ENCODE assay signal across 14 cellular contexts in genomic region chr7:74324499-74325229, GRCh38. TPM values are rescaled to one million over a fixed set of nuclear protein-coding genes. Genes with fewer than 3 reads are reported as not detected.
A peak's percentile ranks its signal among the peaks of the same experiment; 100 is the strongest.
DNase-seq lines count a peak whose midpoint lies in the region; ATAC-seq, FAIRE-seq and TF ChIP-seq lines count a peak whose summit lies in the region.
"Had no signal": no experiment of that assay in that cellular context is flagged by ENCODE, and none has a peak within 500 bp of the region (broad histone marks: within the 10 kb centered on the region; RNA-seq: fewer than 3 reads in every experiment).

No MANE protein-coding gene starts in this region.

- H3K27me3 Mint-ChIP-seq in WTC11 (ENCODE audit: low read depth): no peaks in the 10 kb centered on the region
- H3K27me3 Mint-ChIP-seq: CD4-positive, CD25-positive, alpha-beta regulatory T cell had no signal

- WGBS in H1 (ENCODE audit: extremely low coverage in 1 of 2, insufficient coverage in 1 of 2, insufficient read length in 1 of 2, insufficient replicate concordance in 2 of 2, low coverage in 1 of 2, low lambda C conversion rate in 2 of 2, missing lambda C conversion rate in 1 of 2), 2 experiments: 89% methylated on average over 11 of the region's 13 CpGs; no CpG with 5 or more reads in 1 of the 2 experiments
- 46% methylated on average over 13 of the region's 13 CpGs; no CpG with 5 or more reads in 1 of the 2 donors for WGBS in transverse colon (ENCODE audit: low coverage in 1 of 2), 2 donors
- WGBS in thyroid gland, 2 donors: 59 to 68% methylated on average over 9 to 13 of the region's 13 CpGs
- 76 to 87% (median 86%) methylated on average over 12 to 13 of the region's 13 CpGs for WGBS in spleen, 5 donors

- H3K23ac ChIP-seq in H1 (ENCODE audit: insufficient read length): no peak overlapping the region

- H4K5ac ChIP-seq in H1 (ENCODE audit: insufficient read length, low read depth, low read length): no peak overlapping the region

- H2BK120ac ChIP-seq in H1 (replicated peaks; ENCODE audit: low read depth, low read length): no peak overlapping the region

- H3K4ac ChIP-seq in H1 (replicated peaks; ENCODE audit: insufficient read length, low read depth, low read length): no peak overlapping the region

- in situ Hi-C loops in transverse colon (cut with MboI; ENCODE audit: low pct_ligation_motif_present in 1 of 4, low pct_unique_long_range_greater_than_20kb in 1 of 4, low sequenced_read_pairs in 3 of 4): no loop called here

- H2BK20ac ChIP-seq in H1 (ENCODE audit: low read length): no peak overlapping the region

- peaks cover 0 to 1% of the 10 kb centered on the region in 2 experiments for H4K20me1 ChIP-seq in H1 (replicated peaks in 1 of 2; ENCODE audit: control insufficient read depth in 1 of 2, insufficient read depth in 2 of 2, low read length in 2 of 2)

- H3K23me2 ChIP-seq in H1 (ENCODE audit: low read depth, low read length): no peaks in the 10 kb centered on the region

- POLR2A ChIA-PET in WTC11 (lab: Charles Lee) (no interaction called here), H1 (lab: Charles Lee; ENCODE audit: partially characterized antibody) (interaction anchor here (1.4 kb wide), 1 partner anchor 40 kb away, joined by 4 read pairs; no protein-coding TSS in a partner anchor)

- H3K4me1 ChIP-seq in H1 (replicated peaks in 1 of 4; ENCODE audit: control insufficient read depth in 3 of 4, insufficient read depth in 4 of 4, low read length in 3 of 4) (peaks cover 0 to 6% (median 2%) of the 10 kb centered on the region in 4 experiments; a peak in 2 of 7 replicates), mucosa of stomach (ENCODE audit: control insufficient read depth, insufficient read depth, low read length) (peaks cover 20% of the 10 kb centered on the region), transverse colon (peaks cover 10 to 23% (median 16%) of the 10 kb centered on the region in 4 donors), thyroid gland (no peaks in the 10 kb centered on the region), spleen (peaks cover 0 to 6% (median 0%) of the 10 kb centered on the region in 6 donors)
- H3K4me1 ChIP-seq: testis had no signal

- intact Hi-C loops in transverse colon (cut with DNase I; ENCODE audit: low total_unique reads): no loop called here
- intact Hi-C loops in thyroid gland (cut with DNase I): no loop called here
- intact Hi-C loops in spleen (cut with DNase I; ENCODE audit: low total_unique reads): no loop called here

- peaks cover 9% of the 10 kb centered on the region for H3K4me1 Mint-ChIP-seq in WTC11

- H3K27me3 ChIP-seq in H1 (replicated peaks in 1 of 4; ENCODE audit: control insufficient read depth in 3 of 4, extremely low read depth in 1 of 4, insufficient read depth in 3 of 4, low read length in 3 of 4): no peaks in the 10 kb centered on the region
- H3K27me3 ChIP-seq in mucosa of stomach (ENCODE audit: control insufficient read depth, insufficient read depth, low read length): no peaks in the 10 kb centered on the region
- no peaks in the 10 kb centered on the region for H3K27me3 ChIP-seq in transverse colon
- H3K27me3 ChIP-seq in thyroid gland: no peaks in the 10 kb centered on the region
- H3K27me3 ChIP-seq in spleen (replicated peaks in 1 of 7): no peaks in the 10 kb centered on the region
- H3K27me3 ChIP-seq: testis had no signal

- H3K27ac ChIP-seq in H1 (ENCODE audit: low read depth, low read length): 0 out of 2 replicates have a peak overlapping the region, but pooled peaks have one; percentile 15
- peak overlapping the region; percentile 30 to 67 (median 64) for H3K27ac ChIP-seq in transverse colon
- H3K27ac ChIP-seq in thyroid gland: no peak overlapping the region
- no peak overlapping the region for H3K27ac ChIP-seq in spleen
- H3K27ac ChIP-seq: testis had no signal

- peaks cover 9% of the 10 kb centered on the region for H3K79me1 ChIP-seq in H1 (ENCODE audit: low read depth, low read length)

- no peak overlapping the region for H2BK12ac ChIP-seq in H1 (ENCODE audit: low read depth, low read length)

- no peak overlapping the region for H2AFZ ChIP-seq in H1 (ENCODE audit: low read length)

- CTCF ChIA-PET in WTC11 (lab: Charles Lee): interaction anchor here (1.2 kb wide), 1 partner anchor 77 kb away, joined by 3 read pairs; no protein-coding TSS in a partner anchor
- CTCF ChIA-PET in H1 (lab: Charles Lee; ENCODE audit: partially characterized antibody): interaction anchor here (1.2 kb wide), 1 partner anchor 70 kb away, joined by 3 read pairs; no protein-coding TSS in a partner anchor

- TF ChIP-seq POLR2A in H1 (IDR thresholded peaks at IDR 0.05; ENCODE audit: control extremely low read depth in 1 of 2, low read depth in 2 of 2, low read length in 2 of 2) (no peak), transverse colon (IDR thresholded peaks at IDR 0.05) (no peak), thyroid gland (IDR thresholded peaks at IDR 0.05) (no peak), spleen (IDR thresholded peaks at IDR 0.05) (no peak)

- no peak overlapping the region for H3K14ac ChIP-seq in H1 (ENCODE audit: insufficient read length)

- H3K56ac ChIP-seq in H1 (replicated peaks; ENCODE audit: insufficient read length, low read depth, low read length): no peak overlapping the region

- no peak for ATAC-seq in WTC11
- ATAC-seq: activated T-cell treated with anti-CD3 and anti-CD28 coated beads, Interleukin-2, amount 50 U/mL, for 72 hours had no signal

- no peak for DNase-seq in WTC11 (ENCODE audit: low spot score)
- DNase-seq in H1 (ENCODE audit: low read depth in 1 of 2, low spot score in 2 of 2): no peak
- peak; percentile 23 for DNase-seq in transverse colon
- DNase-seq in thyroid gland: no peak
- DNase-seq in spleen: no peak
- DNase-seq in NCI-H2227 treated with DMSO at 0.1 percent for 48 hours (lab: John Stamatoyannopoulos, UW): no peak
- DNase-seq: activated CD4-positive, alpha-beta T cell treated with anti-CD3 and anti-CD28 coated beads, Interleukin-2, amount 50 U/mL, for 4 hours; activated T-cell treated with anti-CD3 and anti-CD28 coated beads, Interleukin-2, amount 50 U/mL, for 72 hours; CD4-positive, CD25-positive, alpha-beta regulatory T cell; GDM1; mammary epithelial cell; MV-4-11; testis had no signal

- no peaks in the 10 kb centered on the region for H3K9me3 ChIP-seq in H1 (ENCODE audit: insufficient read depth in 2 of 2, low read depth in 1 of 2, low read length in 1 of 2)
- H3K9me3 ChIP-seq in mucosa of stomach (ENCODE audit: control insufficient read depth, low read length): no peaks in the 10 kb centered on the region
- no peaks in the 10 kb centered on the region for H3K9me3 ChIP-seq in transverse colon
- H3K9me3 ChIP-seq in thyroid gland: no peaks in the 10 kb centered on the region
- H3K9me3 ChIP-seq in spleen: no peaks in the 10 kb centered on the region
- H3K9me3 ChIP-seq: testis had no signal

- no peak overlapping the region; the same call in 1 of the 2 replicates for H4K8ac ChIP-seq in H1 (ENCODE audit: extremely low read depth, insufficient read depth, low read length)

- no peak for TF ChIP-seq CTCF in WTC11 (IDR thresholded peaks at IDR 0.05)
- TF ChIP-seq CTCF in H1 (IDR thresholded peaks at IDR 0.05; ENCODE audit: control extremely low read depth in 1 of 3, insufficient read depth in 1 of 3, low read depth in 1 of 3, low read length in 3 of 3): no peak
- TF ChIP-seq CTCF in transverse colon (IDR thresholded peaks at IDR 0.05): no peak
- no peak for TF ChIP-seq CTCF in thyroid gland (IDR thresholded peaks at IDR 0.05)
- no peak for TF ChIP-seq CTCF in spleen (IDR thresholded peaks at IDR 0.05 in 8 of 11, conservative IDR thresholded peaks at IDR 0.05 in 3 of 11)

- TF ChIP-seq EP300 in H1 (IDR thresholded peaks at IDR 0.05; ENCODE audit: borderline replicate concordance in 1 of 2, low read depth in 2 of 2, low read length in 2 of 2) (no peak), transverse colon (IDR thresholded peaks at IDR 0.05; ENCODE audit: low read depth) (no peak)

- FAIRE-seq in H1 (lab: Jason Lieb, UNC): no peak

- H2BK5ac ChIP-seq in H1 (ENCODE audit: low read depth, low read length): no peak overlapping the region

- H3K79me2 ChIP-seq in H1 (ENCODE audit: control insufficient read depth in 1 of 2, insufficient read depth in 2 of 2, low read length in 2 of 2): no peaks in the 10 kb centered on the region

- H2BK15ac ChIP-seq in H1 (ENCODE audit: low read length): no peak overlapping the region

- H3K27ac Mint-ChIP-seq in WTC11: peak overlapping the region; percentile 90
- H3K27ac Mint-ChIP-seq: activated T-cell treated with anti-CD3 and anti-CD28 coated beads, Interleukin-2, amount 50 U/mL, for 72 hours; CD4-positive, CD25-positive, alpha-beta regulatory T cell had no signal

- H3K36me3 ChIP-seq in H1 (ENCODE audit: control insufficient read depth in 2 of 4, insufficient read depth in 4 of 4, low read length in 3 of 4): no peaks in the 10 kb centered on the region; a peak in 1 of 8 replicates
- H3K36me3 ChIP-seq in mucosa of stomach (ENCODE audit: control insufficient read depth, insufficient read depth, low read length): no peaks in the 10 kb centered on the region
- peaks cover 0 to 10% (median 0%) of the 10 kb centered on the region in 4 donors for H3K36me3 ChIP-seq in transverse colon
- no peaks in the 10 kb centered on the region for H3K36me3 ChIP-seq in thyroid gland
- H3K36me3 ChIP-seq in spleen: peaks cover 0 to 33% (median 0%) of the 10 kb centered on the region in 6 donors

- peaks cover 5% of the 10 kb centered on the region for H3K36me3 Mint-ChIP-seq in WTC11
- H3K36me3 Mint-ChIP-seq: CD4-positive, CD25-positive, alpha-beta regulatory T cell had no signal

- TF ChIP-seq RAD21 in H1 (IDR thresholded peaks at IDR 0.05 in 1 of 2, conservative IDR thresholded peaks at IDR 0.05 in 1 of 2; ENCODE audit: low read depth in 2 of 2, low read length in 2 of 2): no peak

- no peak overlapping the region for H4K91ac ChIP-seq in H1 (replicated peaks; ENCODE audit: insufficient read length, low read length)

- H3K9ac ChIP-seq in H1 (replicated peaks in 1 of 4; ENCODE audit: extremely low read depth in 1 of 4, low read depth in 3 of 4, low read length in 3 of 4) (no peak overlapping the region), mucosa of stomach (ENCODE audit: low read length) (no peak overlapping the region)

- H3K4me2 ChIP-seq in H1 (ENCODE audit: insufficient read depth in 1 of 2, low read depth in 2 of 2, low read length in 2 of 2): no peak overlapping the region

- no peak overlapping the region for H3K18ac ChIP-seq in H1 (ENCODE audit: extremely low read depth, low read length)

- no peak overlapping the region for H3K4me3 Mint-ChIP-seq in WTC11
- H3K4me3 Mint-ChIP-seq: activated T-cell treated with anti-CD3 and anti-CD28 coated beads, Interleukin-2, amount 50 U/mL, for 72 hours; CD4-positive, CD25-positive, alpha-beta regulatory T cell had no signal

- H3K4me3 ChIP-seq in H1 (ENCODE audit: extremely low read depth in 1 of 4, insufficient read depth in 2 of 4, low read depth in 3 of 4, low read length in 4 of 4): no peak overlapping the region
- peak overlapping the region; percentile 8 for H3K4me3 ChIP-seq in mucosa of stomach (ENCODE audit: low read length)
- H3K4me3 ChIP-seq in transverse colon: no peak overlapping the region
- H3K4me3 ChIP-seq in thyroid gland (replicated peaks in 1 of 3): no peak overlapping the region
- no peak overlapping the region for H3K4me3 ChIP-seq in spleen
- H3K4me3 ChIP-seq: testis had no signal

- no peaks in the 10 kb centered on the region for H3K9me3 Mint-ChIP-seq in WTC11
- H3K9me3 Mint-ChIP-seq: activated T-cell treated with anti-CD3 and anti-CD28 coated beads, Interleukin-2, amount 50 U/mL, for 72 hours; CD4-positive, CD25-positive, alpha-beta regulatory T cell had no signal

- no peak overlapping the region for H2AK5ac ChIP-seq in H1 (ENCODE audit: low read depth, low read length)

RNA-seq across cellular contexts. Expression of gene CLIP2, which starts 35.5 kb away (rescaled TPM):
- total RNA-seq in WTC11 (2021) (48.1 to 49.7 TPM (median 48.4 TPM) in 3 replicates), transverse colon (100 to 1,000 TPM in 3 of 4 donors, 10 to 100 TPM in 1; 84.5 to 157 (median 111) TPM), thyroid gland (10 to 100 TPM in 1 of 4 donors, 1 to 10 TPM in 3; 4.4 to 16.5 (median 6.7) TPM), spleen (10 to 100 TPM; 15.7 to 18.6 (median 17.4) TPM)
- 39.8 and 41.5 TPM in 2 replicates for total RNA-seq in H1 (2021; fragmentation: NEBNext Ultra II Directional; extraction: Animal tissue kit (Norgen Biotek cat#: 25700))
- polyA plus RNA-seq in H1 (2011; rRNA removed) (8.3 and 13.3 TPM in 2 replicates), spleen (1 to 10 TPM; 2.7 to 9.7 (median 2.7) TPM)
- polyA plus RNA-seq in H1 (2011; cell fraction: cytosol; rRNA removed): 11.5 TPM
- 16.9 TPM for polyA plus RNA-seq in H1 (2011; cell fraction: nucleus; rRNA removed)
- 20.3 to 37.3 TPM (median 30.6 TPM) in 4 replicates for polyA plus RNA-seq in H1 (2012, experiment 1 of 2)
- polyA plus RNA-seq in H1 (2012, experiment 2 of 2): 19.9 TPM
- 21.5 TPM for polyA plus RNA-seq in H1 (2013, experiment 1 of 2)
- 22.1 TPM for polyA plus RNA-seq in H1 (2013, experiment 2 of 2)
- polyA minus RNA-seq in H1 (2011; rRNA and poly(A)+ RNA removed): 12.5 and 16.1 TPM in 2 replicates
- polyA minus RNA-seq in H1 (2011; cell fraction: cytosol; rRNA and poly(A)+ RNA removed): 21.2 TPM
- 16.3 TPM for polyA minus RNA-seq in H1 (2011; cell fraction: nucleus; rRNA and poly(A)+ RNA removed)

Comparison
In these comparisons a context has a peak if more than half of its experiments do, and no peak if none do; other contexts are left out.
1. H3K27ac ChIP-seq: peak in H1 (single experiment) and transverse colon (4 of 4); none in thyroid gland (0 of 3) and spleen (0 of 8).